ENCODE assay signal across 8 cellular contexts in the genomic region with DNA sequence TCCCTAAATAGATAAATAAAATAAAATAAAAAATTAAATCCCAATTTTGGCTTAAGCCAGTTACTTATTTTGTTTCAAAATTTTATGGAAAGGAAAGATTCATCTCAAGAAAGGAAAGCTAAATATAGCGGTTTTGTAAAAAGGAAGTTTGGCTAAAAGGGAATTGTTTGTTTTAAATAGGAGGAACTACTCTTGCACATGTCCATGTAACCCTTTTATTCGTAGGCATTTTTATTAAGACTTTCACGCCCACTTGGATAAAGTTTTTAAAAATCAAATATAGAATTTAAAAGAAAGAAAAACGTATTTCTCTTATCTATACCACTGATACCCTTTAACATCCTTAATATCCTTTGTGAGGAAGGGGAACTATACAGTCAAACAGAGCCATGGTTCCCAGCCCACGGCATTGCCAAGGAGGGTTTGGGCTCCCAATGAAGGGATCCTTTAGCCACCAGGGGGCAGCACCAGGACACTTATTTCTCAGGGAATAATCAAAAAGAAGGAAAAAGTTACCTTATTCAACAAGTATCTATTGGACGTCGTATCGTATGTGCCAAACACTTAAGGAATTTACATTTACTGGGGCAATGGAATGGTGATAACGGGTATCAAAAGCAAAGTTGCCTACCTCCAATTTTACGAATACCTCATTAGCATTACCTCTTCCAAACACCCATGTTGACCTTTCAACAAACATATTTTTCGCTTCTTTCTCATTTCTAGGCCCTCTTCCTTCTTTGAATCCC. TPM values are rescaled to one million over a fixed set of nuclear protein-coding genes. Genes with fewer than 3 reads are reported as not detected.
DNase-seq lines count a peak whose midpoint lies in the region; ATAC-seq and TF ChIP-seq lines count a peak whose summit lies in the region.

No MANE protein-coding gene starts in this region.

- no peaks in the 10 kb centered on the region for H3K27me3 ChIP-seq in right lobe of liver

- peaks cover 0 to 18% (median 7%) of the 10 kb centered on the region in 4 donors for H3K4me1 ChIP-seq in right lobe of liver

- no peak overlapping the region for H3K4me3 ChIP-seq in right lobe of liver

- DNase-seq in NCI-H82 (lab: John Stamatoyannopoulos, UW) (peak; percentile 81), NCI-H82 treated with DMSO at 0.1 percent for 48 hours (lab: John Stamatoyannopoulos, UW; ENCODE audit: unreplicated experiment) (no peak), NCI-H226 (peak; percentile 25), dedifferentiated amniotic fluid mesenchymal stem cell (ENCODE audit: extremely low spot score) (peak; percentile 85), right lobe of liver (peak; percentile 85 to 86 (median 85))
- DNase-seq in activated CD4-positive, alpha-beta T cell treated with anti-CD3 and anti-CD28 coated beads, Interleukin-2, amount 10 ng/mL, durations not matched to agents 7 days and 5 days, result peak; percentile 85
- peak; percentile 75 to 88 for DNase-seq in stimulated activated CD4-positive, alpha-beta T cell treated with anti-CD3 and anti-CD28 coated beads, Interleukin-4, amount 100 ng/mL, for 48 hours (ENCODE audit: low read depth in 2 of 2)

- no peak overlapping the region for H3K4me3 Mint-ChIP-seq in activated CD4-positive, alpha-beta T cell treated with anti-CD3 and anti-CD28 coated beads, Interleukin-2, amount 10 ng/mL, durations not matched to agents 7 days and 5 days

- TF ChIP-seq POLR2A in right lobe of liver (IDR thresholded peaks at IDR 0.05), result no peak

- POLR2A ChIA-PET in activated CD4-positive, alpha-beta T cell treated with anti-CD3 and anti-CD28 coated beads, Interleukin-2, amount 10 ng/mL, durations not matched to agents 7 days and 5 days (lab: Charles Lee), result no interaction called here

- no peaks in the 10 kb centered on the region for H3K27me3 Mint-ChIP-seq in activated CD4-positive, alpha-beta T cell treated with anti-CD3 and anti-CD28 coated beads, Interleukin-2, amount 10 ng/mL, durations not matched to agents 7 days and 5 days

- peak; percentile 80 to 94 (median 91) for TF ChIP-seq CTCF in right lobe of liver (IDR thresholded peaks at IDR 0.05)

- intact Hi-C loops in right lobe of liver (cut with DNase I), result no loop called here

- WGBS in right lobe of liver (ENCODE audit: insufficient coverage, low coverage, low lambda C conversion rate, missing lambda C conversion rate), result 22% methylated on average over 11 of the region's 11 CpGs

- no peaks in the 10 kb centered on the region for H3K9me3 ChIP-seq in right lobe of liver

- no peak overlapping the region for H3K27ac Mint-ChIP-seq in activated CD4-positive, alpha-beta T cell treated with anti-CD3 and anti-CD28 coated beads, Interleukin-2, amount 10 ng/mL, durations not matched to agents 7 days and 5 days

- peaks cover 3% of the 10 kb centered on the region for H3K9me3 Mint-ChIP-seq in activated CD4-positive, alpha-beta T cell treated with anti-CD3 and anti-CD28 coated beads, Interleukin-2, amount 10 ng/mL, durations not matched to agents 7 days and 5 days

- no peaks in the 10 kb centered on the region for H3K4me1 Mint-ChIP-seq in activated CD4-positive, alpha-beta T cell treated with anti-CD3 and anti-CD28 coated beads, Interleukin-2, amount 10 ng/mL, durations not matched to agents 7 days and 5 days

- H3K36me3 ChIP-seq in right lobe of liver, result no peaks in the 10 kb centered on the region

- H3K27ac ChIP-seq in right lobe of liver, result no peak overlapping the region

- H3K36me3 Mint-ChIP-seq in activated CD4-positive, alpha-beta T cell treated with anti-CD3 and anti-CD28 coated beads, Interleukin-2, amount 10 ng/mL, durations not matched to agents 7 days and 5 days (ENCODE audit: low read depth), result no peaks in the 10 kb centered on the region

- ATAC-seq in HG03060 (IDR thresholded peaks at IDR 0.05; ENCODE audit: low read depth, unreplicated experiment) (peak; percentile 62), right lobe of liver (peak; percentile 86 to 94 (median 86))

- CTCF ChIA-PET in activated CD4-positive, alpha-beta T cell treated with anti-CD3 and anti-CD28 coated beads, Interleukin-2, amount 10 ng/mL, durations not matched to agents 7 days and 5 days (lab: Charles Lee), result interaction anchor here (0.6 kb wide), 1 partner anchor 15 kb away, joined by 4 read pairs; no protein-coding TSS in a partner anchor

RNA-seq across cellular contexts. Expression of a gene that starts 27.7 kb away (rescaled TPM):
- total RNA-seq in activated CD4-positive, alpha-beta T cell treated with anti-CD3 and anti-CD28 coated beads, Interleukin-2, amount 10 ng/mL, durations not matched to agents 7 days and 5 days, result 10 to 100 TPM; 28.2 to 30.2 TPM
- 10 to 100 TPM in 1 of 6 experiments, 1 to 10 TPM in 5; 5.6 to 10.6 (median 6.8) TPM for total RNA-seq in right lobe of liver

RNA-seq across cellular contexts. Expression of a gene that starts 32.7 kb away (rescaled TPM):
- total RNA-seq in activated CD4-positive, alpha-beta T cell treated with anti-CD3 and anti-CD28 coated beads, Interleukin-2, amount 10 ng/mL, durations not matched to agents 7 days and 5 days, result 10 to 100 TPM; 11.5 to 12.8 TPM
- total RNA-seq in right lobe of liver, result 1 to 10 TPM; 3.5 to 7.3 (median 5.6) TPM
